9 cellular contexts compared by ENCODE assay signal in genomic region chr18:47772374-47773248, GRCh38.
DNase-seq lines count a peak whose midpoint lies in the region; ATAC-seq and TF ChIP-seq lines count a peak whose summit lies in the region.
"Had no signal": no experiment of that assay in that cellular context is flagged by ENCODE, and none has a peak within 500 bp of the region (broad histone marks: within the 10 kb centered on the region; RNA-seq: fewer than 3 reads in every experiment).

No MANE protein-coding gene starts in this region.

- H2AFZ ChIP-seq in OCI-LY7 (ENCODE audit: low read length), result no peak overlapping the region

- no peaks in the 10 kb centered on the region for H3K9me3 Mint-ChIP-seq in activated T-cell treated with anti-CD3 and anti-CD28 coated beads, Interleukin-2, amount 50 U/mL, for 24 hours
- H3K9me3 Mint-ChIP-seq in progenitor cell of endocrine pancreas (ENCODE audit: low read depth), result no peaks in the 10 kb centered on the region

- CTCF ChIA-PET in OCI-LY7 (lab: Charles Lee; ENCODE audit: unreplicated experiment), result interaction anchor here (0.6 kb wide), 1 partner anchor 119 kb away, joined by 3 read pairs; no protein-coding TSS in a partner anchor

- POLR2A ChIA-PET in OCI-LY7 (lab: Charles Lee), result no interaction called here

- no TSS peak for BruUV-seq in OCI-LY7 (replicated peaks; lab: Mats Ljungman, UMichigan)

- TF ChIP-seq CTCF in OCI-LY7 (conservative IDR thresholded peaks at IDR 0.05; ENCODE audit: low read length), result peak; percentile 79
- peak; percentile 82 for TF ChIP-seq CTCF in fibroblast of the aortic adventitia (IDR thresholded peaks at IDR 0.05; ENCODE audit: insufficient read depth, low read length)
- TF ChIP-seq CTCF in progenitor cell of endocrine pancreas (IDR thresholded peaks at IDR 0.05; ENCODE audit: unreplicated experiment), result peak; percentile 64

- H3K79me2 ChIP-seq in OCI-LY7 (ENCODE audit: insufficient read depth, low read depth, low read length), result no peaks in the 10 kb centered on the region

- no peaks in the 10 kb centered on the region for H3K9me3 ChIP-seq in OCI-LY7 (ENCODE audit: low read length)

- no peaks in the 10 kb centered on the region for H3K4me1 ChIP-seq in OCI-LY7 (ENCODE audit: insufficient read depth, low read length, poor library complexity, severe bottlenecking)

- no peak overlapping the region for H3K27ac ChIP-seq in OCI-LY7 (ENCODE audit: low read depth, low read length, poor library complexity, severe bottlenecking)
- H3K27ac ChIP-seq: SK-N-MC had no signal

- no peak overlapping the region for H3K27ac Mint-ChIP-seq in activated T-cell treated with anti-CD3 and anti-CD28 coated beads, Interleukin-2, amount 50 U/mL, for 24 hours
- no peak overlapping the region for H3K27ac Mint-ChIP-seq in progenitor cell of endocrine pancreas

- intact Hi-C loops in OCI-LY7 (cut with micrococcal nuclease; ENCODE audit: unreplicated experiment), result loop anchor here (1.0 kb wide), 1 partner anchor 250 kb away; no protein-coding TSS in a partner anchor

- H3K4me3 ChIP-seq in OCI-LY7 (ENCODE audit: low read depth, low read length, poor library complexity, severe bottlenecking) (no peak overlapping the region), fibroblast of the aortic adventitia (ENCODE audit: low read depth, low read length) (no peak overlapping the region)
- H3K4me3 ChIP-seq: SK-N-MC had no signal

- H3K27me3 Mint-ChIP-seq in activated T-cell treated with anti-CD3 and anti-CD28 coated beads, Interleukin-2, amount 50 U/mL, for 24 hours, result peaks cover 3% of the 10 kb centered on the region
- peaks cover 10% of the 10 kb centered on the region for H3K27me3 Mint-ChIP-seq in progenitor cell of endocrine pancreas

- no peaks in the 10 kb centered on the region for H3K36me3 Mint-ChIP-seq in activated T-cell treated with anti-CD3 and anti-CD28 coated beads, Interleukin-2, amount 50 U/mL, for 24 hours (ENCODE audit: low read depth)
- H3K36me3 Mint-ChIP-seq in progenitor cell of endocrine pancreas (ENCODE audit: insufficient read depth), result no peaks in the 10 kb centered on the region

- H3K9me2 ChIP-seq in OCI-LY7 (ENCODE audit: insufficient read depth, low read length), result no peaks in the 10 kb centered on the region

- H3K4me3 Mint-ChIP-seq in activated T-cell treated with anti-CD3 and anti-CD28 coated beads, Interleukin-2, amount 50 U/mL, for 24 hours, result no peak overlapping the region
- no peak overlapping the region for H3K4me3 Mint-ChIP-seq in progenitor cell of endocrine pancreas (ENCODE audit: low read depth)

- H3K36me3 ChIP-seq in OCI-LY7 (ENCODE audit: insufficient read depth, low read length), result no peaks in the 10 kb centered on the region

- DNase-seq in DMS 273 (lab: John Stamatoyannopoulos, UW; ENCODE audit: unreplicated experiment), result peak; percentile 84
- DNase-seq in OCI-LY7 (ENCODE audit: low spot score), result peak; percentile 35
- DNase-seq in activated T-cell treated with anti-CD3 and anti-CD28 coated beads, Interleukin-2, amount 50 U/mL, for 24 hours, result peak; percentile 79
- peak; percentile 53 for DNase-seq in fibroblast of the aortic adventitia (ENCODE audit: low read depth)
- peak; percentile 38 for DNase-seq in progenitor cell of endocrine pancreas (ENCODE audit: low spot score, unreplicated experiment)

- peaks cover 6% of the 10 kb centered on the region for H3K4me1 Mint-ChIP-seq in activated T-cell treated with anti-CD3 and anti-CD28 coated beads, Interleukin-2, amount 50 U/mL, for 24 hours (ENCODE audit: low read depth)
- H3K4me1 Mint-ChIP-seq in progenitor cell of endocrine pancreas (ENCODE audit: low read depth), result no peaks in the 10 kb centered on the region

- TF ChIP-seq POLR2A in GM18505 (IDR thresholded peaks at IDR 0.05; ENCODE audit: borderline replicate concordance, extremely low read depth, insufficient read depth, insufficient read length), result no peak

- ATAC-seq in HG03175 (IDR thresholded peaks at IDR 0.05; ENCODE audit: unreplicated experiment), result peak; percentile 49
- no peak for ATAC-seq in HG03108 (IDR thresholded peaks at IDR 0.05; ENCODE audit: unreplicated experiment)
- ATAC-seq in GM18505 (IDR thresholded peaks at IDR 0.05; ENCODE audit: unreplicated experiment), result no peak

- H4K20me1 ChIP-seq in OCI-LY7 (ENCODE audit: insufficient read depth, low read length), result no peaks in the 10 kb centered on the region

- H3K4me2 ChIP-seq in OCI-LY7 (ENCODE audit: low read length), result no peak overlapping the region
